Comparison of ENCODE assay signal across 18 cellular contexts in the genomic region with DNA sequence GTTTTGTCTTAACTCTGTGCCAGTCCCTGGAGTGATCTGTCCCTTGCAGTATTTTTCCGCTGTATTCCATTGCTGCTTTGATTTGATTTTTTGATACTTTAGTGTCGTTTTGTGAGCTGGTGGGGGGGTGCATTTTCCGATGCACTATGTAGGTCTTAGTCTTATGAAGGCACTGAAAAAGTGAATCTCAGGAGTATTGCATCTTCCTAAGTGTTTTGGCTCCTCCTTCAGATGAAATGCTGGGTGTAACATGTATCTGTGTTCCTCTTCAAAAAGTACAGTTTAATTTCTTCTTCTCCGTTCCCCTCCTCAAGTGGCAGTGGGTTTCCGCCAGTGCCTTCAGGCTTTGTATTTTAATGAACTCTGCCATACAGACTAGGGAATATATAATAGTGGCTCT.
DNase-seq lines count a peak whose midpoint lies in the region; ATAC-seq and TF ChIP-seq lines count a peak whose summit lies in the region.
"Had no signal": no experiment of that assay in that cellular context is flagged by ENCODE, and none has a peak within 500 bp of the region (broad histone marks: within the 10 kb centered on the region; RNA-seq: fewer than 3 reads in every experiment).

No MANE protein-coding gene starts in this region.

- H3F3A ChIP-seq in MM.1S (ENCODE audit: insufficient read depth, low read length): no peaks in the 10 kb centered on the region

- TF ChIP-seq CTCF in HCT116 (IDR thresholded peaks at IDR 0.05 in 2 of 3, conservative IDR thresholded peaks at IDR 0.05 in 1 of 3; ENCODE audit: borderline replicate concordance in 1 of 3, insufficient read depth in 1 of 3, low read depth in 2 of 3, low read length in 2 of 3) (no peak), left lung (IDR thresholded peaks at IDR 0.05) (no peak), MM.1S (IDR thresholded peaks at IDR 0.05; ENCODE audit: low read length) (no peak), HFFc6 (IDR thresholded peaks at IDR 0.05) (no peak)

- H2AFZ ChIP-seq in ACC112 (ENCODE audit: low read length, unreplicated experiment): no peak overlapping the region
- peak overlapping the region; percentile 77 for H2AFZ ChIP-seq in HCT116 (ENCODE audit: low read depth, low read length, poor library complexity, severe bottlenecking)
- H2AFZ ChIP-seq in MM.1S (ENCODE audit: low read length): no peak overlapping the region

- BruUV-seq in HCT116 (replicated peaks; lab: Mats Ljungman, UMichigan): no TSS peak

- ATAC-seq in HCT116 (peak; percentile 9; the same call in 1 of the 2 replicates), left lung (peak; percentile 17), HG03521 (IDR thresholded peaks at IDR 0.05; ENCODE audit: unreplicated experiment) (no peak), GM21447 (IDR thresholded peaks at IDR 0.05; ENCODE audit: unreplicated experiment) (no peak)

- H4K20me1 ChIP-seq in HCT116 (ENCODE audit: insufficient read depth): no peaks in the 10 kb centered on the region
- no peaks in the 10 kb centered on the region for H4K20me1 ChIP-seq in MM.1S (ENCODE audit: insufficient read depth, low read length)

- no peak for TF ChIP-seq POLR2A in HCT116 (IDR thresholded peaks at IDR 0.05; ENCODE audit: borderline replicate concordance, extremely low read depth, insufficient read depth, insufficient read length)

- H3K9me3 Mint-ChIP-seq in HFFc6: peaks cover 29% of the 10 kb centered on the region

- TF ChIP-seq RAD21 in HCT116 (IDR thresholded peaks at IDR 0.05; ENCODE audit: low read depth): 0 out of 2 replicates have a peak, but pooled peaks have one; percentile 7

- H3K4me3 ChIP-seq in ACC112 (ENCODE audit: low read depth, low read length) (no peak overlapping the region), HCT116 (replicated peaks in 1 of 2; ENCODE audit: low read depth in 1 of 2, low read length in 2 of 2) (no peak overlapping the region), left lung (no peak overlapping the region), MM.1S (ENCODE audit: low read length) (no peak overlapping the region)
- H3K4me3 ChIP-seq: lung, upper lobe of right lung had no signal

- peaks cover 35% of the 10 kb centered on the region for H3K4me1 ChIP-seq in ACC112 (ENCODE audit: control insufficient read depth, insufficient read depth, low read length, unreplicated experiment)
- H3K4me1 ChIP-seq in HCT116 (ENCODE audit: control insufficient read depth in 1 of 2, insufficient read depth in 2 of 2, low read length in 2 of 2): peaks cover 10 to 13% of the 10 kb centered on the region in 2 experiments; a peak in 3 of 4 replicates
- no peaks in the 10 kb centered on the region for H3K4me1 ChIP-seq in left lung
- peaks cover 10% of the 10 kb centered on the region; the same call in 1 of the 2 replicates for H3K4me1 ChIP-seq in MM.1S (ENCODE audit: low read length)
- H3K4me1 ChIP-seq: upper lobe of right lung had no signal

- no peaks in the 10 kb centered on the region for H3K27me3 Mint-ChIP-seq in HFFc6 (ENCODE audit: insufficient read depth)

- intact Hi-C loops in HCT116 (cut with micrococcal nuclease): no loop called here
- intact Hi-C loops in left lung (cut with DNase I): no loop called here

- no peaks in the 10 kb centered on the region; a peak in 1 of 4 replicates for H3K9me3 ChIP-seq in HCT116 (ENCODE audit: control insufficient read depth in 1 of 2, insufficient read depth in 1 of 2, low read depth in 1 of 2, low read length in 2 of 2)
- peaks cover 0 to 7% of the 10 kb centered on the region in 2 donors for H3K9me3 ChIP-seq in left lung
- no peaks in the 10 kb centered on the region for H3K9me3 ChIP-seq in MM.1S (replicated peaks; ENCODE audit: insufficient read depth, low read length)

- peaks cover 18% of the 10 kb centered on the region for H3K4me1 Mint-ChIP-seq in HFFc6 (ENCODE audit: low read depth)

- H3K79me2 ChIP-seq in ACC112 (ENCODE audit: control insufficient read depth, insufficient read depth, low read length, unreplicated experiment) (no peaks in the 10 kb centered on the region), HCT116 (ENCODE audit: insufficient read depth, low read length) (no peaks in the 10 kb centered on the region), MM.1S (ENCODE audit: low read length) (no peaks in the 10 kb centered on the region)

- no peak overlapping the region for H3K27ac Mint-ChIP-seq in HFFc6
- H3K27ac Mint-ChIP-seq: T-helper 1 cell treated with Interleukin-12 subunit alpha and Interleukin-12 subunit beta and Interleukin-4 antibody, amounts not matched to agents 30 μg/mL and 1 μg/mL, for 36 hours had no signal

- no peaks in the 10 kb centered on the region for H3K36me3 ChIP-seq in ACC112 (ENCODE audit: insufficient read depth, low read length)
- no peaks in the 10 kb centered on the region; a peak in 1 of 4 replicates for H3K36me3 ChIP-seq in HCT116 (ENCODE audit: control insufficient read depth in 1 of 2, insufficient read depth in 2 of 2, low read length in 2 of 2)
- no peaks in the 10 kb centered on the region for H3K36me3 ChIP-seq in left lung
- H3K36me3 ChIP-seq in MM.1S (replicated peaks; ENCODE audit: insufficient read depth, low read length): no peaks in the 10 kb centered on the region
- H3K36me3 ChIP-seq: upper lobe of right lung had no signal

- no peaks in the 10 kb centered on the region; the same call in 1 of the 2 replicates for H3K9me2 ChIP-seq in HCT116 (ENCODE audit: insufficient read depth)
- H3K9me2 ChIP-seq in MM.1S (replicated peaks; ENCODE audit: insufficient read depth, low read length): no peaks in the 10 kb centered on the region

- H3K36me3 Mint-ChIP-seq in HFFc6 (ENCODE audit: low read depth): peaks cover 29% of the 10 kb centered on the region

- H3K4me2 ChIP-seq in HCT116 (ENCODE audit: low read length): peak overlapping the region; percentile 63
- no peak overlapping the region for H3K4me2 ChIP-seq in MM.1S (ENCODE audit: low read depth, low read length)

- POLR2A ChIA-PET in HCT116 (lab: Charles Lee): no interaction called here

- RAD21 ChIA-PET in HCT116 (lab: Charles Lee; ENCODE audit: low non-redundant PET in 1 of 2, low total read pairs in 2 of 2, uncharacterized antibody in 2 of 2, unreplicated experiment in 2 of 2): no interaction called here

- H3K4me3 Mint-ChIP-seq in HFFc6: no peak overlapping the region
- H3K4me3 Mint-ChIP-seq: T-helper 1 cell treated with Interleukin-12 subunit alpha and Interleukin-12 subunit beta and Interleukin-4 antibody, amounts not matched to agents 30 μg/mL and 1 μg/mL, for 36 hours had no signal

- H3K27ac ChIP-seq in ACC112 (ENCODE audit: low read depth, low read length): peak overlapping the region; percentile 81
- peak overlapping the region; percentile 4; the same call in 1 of the 2 replicates for H3K27ac ChIP-seq in HCT116 (ENCODE audit: low read depth, low read length)
- H3K27ac ChIP-seq in left lung: peak overlapping the region in 1 of 2 donors; percentile 10
- H3K27ac ChIP-seq in MM.1S (ENCODE audit: low read length): no peak overlapping the region
- H3K27ac ChIP-seq: upper lobe of right lung had no signal

- CTCF ChIA-PET in HCT116 (lab: Charles Lee): no interaction called here

- H3K27me3 ChIP-seq in ACC112 (ENCODE audit: insufficient read depth, low read length) (no peaks in the 10 kb centered on the region), HCT116 (ENCODE audit: insufficient read depth, low read length) (no peaks in the 10 kb centered on the region), left lung (no peaks in the 10 kb centered on the region), MM.1S (replicated peaks; ENCODE audit: insufficient read depth, low read length) (no peaks in the 10 kb centered on the region)
- H3K27me3 ChIP-seq: upper lobe of right lung had no signal

- no peak for DNase-seq in HCT116 (ENCODE audit: low read depth, low spot score)
- peak; percentile 52 for DNase-seq in SHP77 treated with DMSO at 0.1 percent for 48 hours (lab: John Stamatoyannopoulos, UW)
- DNase-seq in left lung: no peak
- no peak for DNase-seq in MM.1S
- no peak for DNase-seq in HFFc6
- DNase-seq: activated CD4-positive, alpha-beta T cell treated with anti-CD3 and anti-CD28 coated beads, Interleukin-2, amount 50 U/mL, for 1 hour; activated CD8-positive, alpha-beta memory T cell treated with anti-CD3 and anti-CD28 coated beads, Interleukin-2, amount 50 U/mL, for 4 hours; activated gamma-delta T cell; caudate nucleus; Kasumi-1; SIG-M5; stimulated activated naive CD4-positive, alpha-beta T cell; upper lobe of right lung had no signal

- H3K9ac ChIP-seq in HCT116 (ENCODE audit: low read length) (no peak overlapping the region), MM.1S (ENCODE audit: low read length) (no peak overlapping the region)

TF ChIP-seq in HCT116, 20 proteins besides CTCF, POLR2A, EP300 and RAD21 (continues in another document):
- TF ChIP-seq EZH2 (IDR thresholded peaks at IDR 0.05): no peak
- no peak for TF ChIP-seq YY1 (IDR thresholded peaks at IDR 0.05; ENCODE audit: extremely low read depth, insufficient replicate concordance, low read depth, low read length)
- TF ChIP-seq JUND (IDR thresholded peaks at IDR 0.05): no peak
- TF ChIP-seq, protein P1, sequence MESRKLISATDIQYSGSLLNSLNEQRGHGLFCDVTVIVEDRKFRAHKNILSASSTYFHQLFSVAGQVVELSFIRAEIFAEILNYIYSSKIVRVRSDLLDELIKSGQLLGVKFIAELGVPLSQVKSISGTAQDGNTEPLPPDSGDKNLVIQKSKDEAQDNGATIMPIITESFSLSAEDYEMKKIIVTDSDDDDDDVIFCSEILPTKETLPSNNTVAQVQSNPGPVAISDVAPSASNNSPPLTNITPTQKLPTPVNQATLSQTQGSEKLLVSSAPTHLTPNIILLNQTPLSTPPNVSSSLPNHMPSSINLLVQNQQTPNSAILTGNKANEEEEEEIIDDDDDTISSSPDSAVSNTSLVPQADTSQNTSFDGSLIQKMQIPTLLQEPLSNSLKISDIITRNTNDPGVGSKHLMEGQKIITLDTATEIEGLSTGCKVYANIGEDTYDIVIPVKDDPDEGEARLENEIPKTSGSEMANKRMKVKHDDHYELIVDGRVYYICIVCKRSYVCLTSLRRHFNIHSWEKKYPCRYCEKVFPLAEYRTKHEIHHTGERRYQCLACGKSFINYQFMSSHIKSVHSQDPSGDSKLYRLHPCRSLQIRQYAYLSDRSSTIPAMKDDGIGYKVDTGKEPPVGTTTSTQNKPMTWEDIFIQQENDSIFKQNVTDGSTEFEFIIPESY (IDR thresholded peaks at IDR 0.05; ENCODE audit: extremely low read depth, insufficient replicate concordance, low read length): no peak
- TF ChIP-seq, protein P2, sequence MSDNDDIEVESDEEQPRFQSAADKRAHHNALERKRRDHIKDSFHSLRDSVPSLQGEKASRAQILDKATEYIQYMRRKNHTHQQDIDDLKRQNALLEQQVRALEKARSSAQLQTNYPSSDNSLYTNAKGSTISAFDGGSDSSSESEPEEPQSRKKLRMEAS (IDR thresholded peaks at IDR 0.05): no peak
- no peak for TF ChIP-seq CBX3 (IDR thresholded peaks at IDR 0.05; ENCODE audit: low read depth)
- TF ChIP-seq EZH2phosphoT487 (IDR thresholded peaks at IDR 0.05; ENCODE audit: borderline replicate concordance): no peak
- TF ChIP-seq EGR1 (IDR thresholded peaks at IDR 0.05; ENCODE audit: low read depth): no peak
- TF ChIP-seq ELF1 (IDR thresholded peaks at IDR 0.05; ENCODE audit: borderline replicate concordance, low read depth): no peak
- no peak for TF ChIP-seq SIN3A (IDR thresholded peaks at IDR 0.05; ENCODE audit: low read depth)
- no peak for TF ChIP-seq ZFX (IDR thresholded peaks at IDR 0.05)
- no peak for TF ChIP-seq POLR2AphosphoS5 (IDR thresholded peaks at IDR 0.05; ENCODE audit: low read depth, low read length)

Comparison
In these comparisons a context has a peak if more than half of its experiments do, and no peak if none do; other contexts are left out.
1. ATAC-seq: peak in HCT116 (single experiment) and left lung (single experiment); none in HG03521 (single experiment) and GM21447 (single experiment).